In genomic region chr4:74660866-74661265, GRCh38 we compare ENCODE assay signal across 14 cellular contexts.
DNase-seq lines count a peak whose midpoint lies in the region; ATAC-seq, FAIRE-seq and TF ChIP-seq lines count a peak whose summit lies in the region.
"Had no signal": no experiment of that assay in that cellular context is flagged by ENCODE, and none has a peak within 500 bp of the region (broad histone marks: within the 10 kb centered on the region; RNA-seq: fewer than 3 reads in every experiment).

No MANE protein-coding gene starts in this region.

- POLR2A ChIA-PET in HepG2 (lab: Yijun Ruan, JAX) (no interaction called here), Panc1 (lab: Charles Lee) (interaction anchor here (0.6 kb wide), 1 partner anchor 8 kb away, joined by 3 read pairs; no protein-coding TSS in a partner anchor)

- H3K79me2 ChIP-seq in HepG2 (ENCODE audit: insufficient read depth, low read length) = no peaks in the 10 kb centered on the region

- H3K4me1 ChIP-seq in HepG2 (ENCODE audit: insufficient read depth, low read length) (peaks cover 73% of the 10 kb centered on the region), right lobe of liver (no peaks in the 10 kb centered on the region), Panc1 (ENCODE audit: control insufficient read depth, insufficient read depth, low read length) (no peaks in the 10 kb centered on the region; the same call in none of the 2 replicates), foreskin keratinocyte (peaks cover 26% of the 10 kb centered on the region)

- H3K36me3 Mint-ChIP-seq in type B pancreatic cell = peaks cover 4% of the 10 kb centered on the region

- no peaks in the 10 kb centered on the region for H4K20me1 ChIP-seq in HepG2 (ENCODE audit: insufficient read depth, low read length)

- H3K9me3 Mint-ChIP-seq in type B pancreatic cell = peaks cover 5% of the 10 kb centered on the region

- no peak overlapping the region for H2AFZ ChIP-seq in HepG2 (ENCODE audit: low read length)

- FAIRE-seq in HepG2 (lab: Jason Lieb, UNC) = no peak
- FAIRE-seq: K562 had no signal

- H3K9me3 ChIP-seq in HepG2 (ENCODE audit: low read length) = no peaks in the 10 kb centered on the region
- no peaks in the 10 kb centered on the region for H3K9me3 ChIP-seq in right lobe of liver
- no peaks in the 10 kb centered on the region; the same call in 1 of the 2 replicates for H3K9me3 ChIP-seq in Panc1 (ENCODE audit: control insufficient read depth, insufficient read depth, low read depth, low read length)

- no peaks in the 10 kb centered on the region for H3K27me3 Mint-ChIP-seq in type B pancreatic cell

- no peak for TF ChIP-seq CTCF in HepG2 (CRISPR knock-in tag; IDR thresholded peaks at IDR 0.05)
- no peak for TF ChIP-seq CTCF in right lobe of liver (IDR thresholded peaks at IDR 0.05)
- no peak for TF ChIP-seq CTCF in Panc1 (IDR thresholded peaks at IDR 0.05)
- no peak for TF ChIP-seq CTCF in foreskin keratinocyte (conservative IDR thresholded peaks at IDR 0.05)
- no peak for TF ChIP-seq CTCF in type B pancreatic cell (conservative IDR thresholded peaks at IDR 0.05)

- BruUV-seq in HepG2 (replicated peaks; lab: Mats Ljungman, UMichigan) (no TSS peak), Panc1 (replicated peaks; lab: Mats Ljungman, UMichigan) (no TSS peak)

- intact Hi-C loops in HepG2 (cut with micrococcal nuclease; ENCODE audit: unreplicated experiment) (loop anchor here (1.0 kb wide), 1 partner anchor 37 kb away; no protein-coding TSS in a partner anchor), right lobe of liver (cut with DNase I) (no loop called here), Panc1 (cut with micrococcal nuclease; ENCODE audit: unreplicated experiment) (no loop called here)

- DNase-seq in HepG2 (ENCODE audit: low spot score) = no peak
- no peak for DNase-seq in right lobe of liver
- no peak for DNase-seq in Panc1 (ENCODE audit: low read depth, low spot score)
- DNase-seq in foreskin keratinocyte = no peak
- no peak for DNase-seq in type B pancreatic cell (ENCODE audit: extremely low spot score, unreplicated experiment)
- DNase-seq in NK-92 treated with Interleukin-12 subunit alpha and Interleukin-12 subunit beta, amount 100 ng/mL, for 24 hours (lab: John Stamatoyannopoulos, UW) = no peak
- DNase-seq in iPS-NIHi11 (ENCODE audit: low spot score) = no peak
- DNase-seq in HK-2 (ENCODE audit: unreplicated experiment) = no peak
- DNase-seq: NCI-H1048, NCI-H1436 treated with DMSO at 0.1 percent for 48 hours, NCI-H2029 treated with DMSO at 0.1 percent for 48 hours, NCI-H748 treated with DMSO at 0.1 percent for 48 hours had no signal

- ATAC-seq in HepG2 (no peak), right lobe of liver (no peak), Panc1 (no peak), foreskin keratinocyte (no peak)
- ATAC-seq: K562 had no signal

- H3K27ac ChIP-seq in HepG2 (ENCODE audit: extremely low read length, insufficient read depth, low read length) (peak overlapping the region; percentile 66), right lobe of liver (no peak overlapping the region), Panc1 (ENCODE audit: low read length) (peak overlapping the region; percentile 39; the same call in 1 of the 2 replicates), foreskin keratinocyte (peak overlapping the region; percentile 71)
- H3K27ac ChIP-seq: C4-2B had no signal

- no peak overlapping the region for H3K4me3 ChIP-seq in HepG2 (replicated peaks in 1 of 3; ENCODE audit: insufficient read depth in 1 of 3, low read depth in 2 of 3, low read length in 3 of 3)
- no peak overlapping the region for H3K4me3 ChIP-seq in right lobe of liver
- H3K4me3 ChIP-seq in Panc1 (ENCODE audit: low read depth in 2 of 2, low read length in 2 of 2) = no peak overlapping the region
- H3K4me3 ChIP-seq: K562 had no signal

- H3K27ac Mint-ChIP-seq in type B pancreatic cell = peak overlapping the region; percentile 90

- peak overlapping the region; percentile 27; the same call in 1 of the 2 replicates for H3K9ac ChIP-seq in HepG2 (ENCODE audit: insufficient read depth, low read depth, low read length)

- TF ChIP-seq EP300 in HepG2 (IDR thresholded peaks at IDR 0.05; ENCODE audit: low read depth in 2 of 2, low read length in 2 of 2) (no peak), HepG2 (CRISPR knock-in tag; IDR thresholded peaks at IDR 0.05; ENCODE audit: borderline replicate concordance) (no peak)

- no peaks in the 10 kb centered on the region for H3K36me3 ChIP-seq in HepG2 (replicated peaks in 1 of 2; ENCODE audit: control insufficient read depth in 1 of 2, insufficient read depth in 2 of 2, low read length in 2 of 2)
- no peaks in the 10 kb centered on the region for H3K36me3 ChIP-seq in right lobe of liver
- H3K36me3 ChIP-seq in Panc1 (ENCODE audit: control insufficient read depth, insufficient read depth, low read length) = no peaks in the 10 kb centered on the region

- no peak for TF ChIP-seq POLR2A in HepG2 (IDR thresholded peaks at IDR 0.05; ENCODE audit: insufficient read depth in 1 of 2, low read depth in 2 of 2, low read length in 2 of 2)
- TF ChIP-seq POLR2A in right lobe of liver (IDR thresholded peaks at IDR 0.05) = no peak

- 94% methylated on average over 2 of the region's 2 CpGs for WGBS in HepG2 (ENCODE audit: low lambda C conversion rate)
- WGBS in right lobe of liver (ENCODE audit: insufficient coverage, low coverage, low lambda C conversion rate, missing lambda C conversion rate) = 71% methylated on average over 2 of the region's 2 CpGs

- H3K27me3 ChIP-seq in HepG2 (ENCODE audit: control insufficient read depth in 1 of 2, insufficient read depth in 2 of 2, low read length in 2 of 2) (no peaks in the 10 kb centered on the region), right lobe of liver (no peaks in the 10 kb centered on the region), Panc1 (ENCODE audit: control insufficient read depth, insufficient read depth, low read length) (no peaks in the 10 kb centered on the region), foreskin keratinocyte (no peaks in the 10 kb centered on the region)

- H3K4me3 Mint-ChIP-seq in type B pancreatic cell = no peak overlapping the region

- H3K4me2 ChIP-seq in HepG2 (ENCODE audit: low read depth, low read length) = no peak overlapping the region

- in situ Hi-C loops in HepG2 (cut with HindIII; ENCODE audit: extremely low pct_ligation_motif_present, low pct_unique_long_range_greater_than_20kb) = loop anchor here (10.0 kb wide), 2 partner anchors 106 to 466 kb away; no protein-coding TSS in a partner anchor
- in situ Hi-C loops in Panc1 (cut with HindIII; ENCODE audit: low pct_unique_long_range_greater_than_20kb, low sequenced_read_pairs) = no loop called here

- H3K4me1 Mint-ChIP-seq in type B pancreatic cell (ENCODE audit: unreplicated experiment) = peaks cover 3% of the 10 kb centered on the region

- CTCF ChIA-PET in HepG2 (lab: Yijun Ruan, JAX; ENCODE audit: low intra/inter-chr PET ratio, low total read pairs) = no interaction called here
- CTCF ChIA-PET in Panc1 (lab: Charles Lee) = interaction anchor here (0.6 kb wide), 1 partner anchor 15 kb away, joined by 3 read pairs; no protein-coding TSS in a partner anchor

- TF ChIP-seq RAD21 in HepG2 (CRISPR knock-in tag; IDR thresholded peaks at IDR 0.05) = no peak

TF ChIP-seq in HepG2, 621 proteins besides CTCF, POLR2A, EP300 and RAD21:
- TF ChIP-seq ZNF124 (CRISPR knock-in tag; IDR thresholded peaks at IDR 0.05) = no peak
- no peak for TF ChIP-seq FOXA1 (IDR thresholded peaks at IDR 0.05)
- no peak for TF ChIP-seq FOXA1 (CRISPR knock-in tag; IDR thresholded peaks at IDR 0.05)
- TF ChIP-seq, protein P1, sequence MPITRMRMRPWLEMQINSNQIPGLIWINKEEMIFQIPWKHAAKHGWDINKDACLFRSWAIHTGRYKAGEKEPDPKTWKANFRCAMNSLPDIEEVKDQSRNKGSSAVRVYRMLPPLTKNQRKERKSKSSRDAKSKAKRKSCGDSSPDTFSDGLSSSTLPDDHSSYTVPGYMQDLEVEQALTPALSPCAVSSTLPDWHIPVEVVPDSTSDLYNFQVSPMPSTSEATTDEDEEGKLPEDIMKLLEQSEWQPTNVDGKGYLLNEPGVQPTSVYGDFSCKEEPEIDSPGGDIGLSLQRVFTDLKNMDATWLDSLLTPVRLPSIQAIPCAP (CRISPR knock-in tag; IDR thresholded peaks at IDR 0.05; ENCODE audit: low read depth) = no peak
- TF ChIP-seq ZNF761 (CRISPR knock-in tag; conservative IDR thresholded peaks at IDR 0.05) = no peak
- no peak for TF ChIP-seq ZNF230 (CRISPR knock-in tag; IDR thresholded peaks at IDR 0.05)

Comparison
In these comparisons a context has a peak if more than half of its experiments do, and no peak if none do; other contexts are left out.
1. H3K27ac ChIP-seq: peak in HepG2 (single experiment), Panc1 (single experiment) and foreskin keratinocyte (single experiment); none in right lobe of liver (0 of 3).